Comparison of ENCODE assay signal across 15 cellular contexts in the genomic region with DNA sequence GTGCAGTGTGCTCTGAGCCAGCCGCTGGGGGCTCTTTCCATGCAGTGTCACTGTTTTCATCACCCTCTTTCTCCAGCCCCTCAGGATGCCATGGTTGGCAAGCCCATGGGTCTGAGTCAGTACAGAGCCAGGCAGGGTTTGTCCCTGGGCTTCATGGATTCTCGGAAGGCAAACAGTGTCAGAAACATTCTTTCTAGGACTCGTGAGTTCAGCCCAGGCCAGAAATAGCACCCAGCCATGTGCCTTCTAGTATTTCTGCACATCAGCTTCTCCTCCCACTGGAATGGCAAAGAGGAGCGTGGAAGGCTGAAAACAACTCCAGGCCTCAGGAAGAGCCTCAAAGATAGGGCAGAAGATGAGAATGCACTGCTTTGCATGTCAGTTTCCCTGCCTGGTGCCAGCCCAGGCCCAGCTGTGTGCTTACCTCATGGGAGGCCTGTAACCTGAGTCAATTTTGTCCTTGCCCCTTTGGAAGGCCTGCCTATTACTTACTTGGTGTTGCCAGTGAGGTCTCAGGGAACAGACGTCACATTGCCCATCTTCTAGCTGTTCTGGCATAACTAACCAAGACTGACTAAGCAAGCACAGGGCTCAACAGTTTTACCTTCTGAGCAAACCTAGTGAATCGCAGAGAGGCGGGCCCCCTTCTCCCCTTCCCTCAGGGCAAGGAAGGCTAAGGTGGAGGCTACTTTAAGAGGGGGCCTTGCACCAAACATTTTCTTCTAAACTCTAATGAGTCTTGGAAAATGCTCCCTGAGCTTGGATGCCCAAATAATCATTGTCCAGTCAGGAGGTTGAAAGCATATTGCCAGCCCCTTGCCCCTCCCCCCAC. TPM values are rescaled to one million over a fixed set of nuclear protein-coding genes. Genes with fewer than 3 reads are reported as not detected.
DNase-seq lines count a peak whose midpoint lies in the region; ATAC-seq, FAIRE-seq and TF ChIP-seq lines count a peak whose summit lies in the region.
"Had no signal": no experiment of that assay in that cellular context is flagged by ENCODE, and none has a peak within 500 bp of the region (broad histone marks: within the 10 kb centered on the region; RNA-seq: fewer than 3 reads in every experiment).

No MANE protein-coding gene starts in this region.

- H3K56ac ChIP-seq in H1 (replicated peaks; ENCODE audit: insufficient read length, low read depth, low read length) = no peak overlapping the region

- H3K4me2 ChIP-seq in GM23338 = no peak overlapping the region
- H3K4me2 ChIP-seq in H1 (ENCODE audit: insufficient read depth in 1 of 2, low read depth in 2 of 2, low read length in 2 of 2) = no peak overlapping the region
- no peak overlapping the region for H3K4me2 ChIP-seq in trophoblast cell (ENCODE audit: low read length)

- no peaks in the 10 kb centered on the region for H3K79me2 ChIP-seq in GM23338 (replicated peaks; ENCODE audit: insufficient read depth)
- no peaks in the 10 kb centered on the region for H3K79me2 ChIP-seq in H1 (ENCODE audit: control insufficient read depth in 1 of 2, insufficient read depth in 2 of 2, low read length in 2 of 2)
- H3K79me2 ChIP-seq in trophoblast cell (ENCODE audit: control insufficient read depth, insufficient read depth, low read length, poor library complexity) = no peaks in the 10 kb centered on the region

- CTCF ChIA-PET in H1 (lab: Charles Lee; ENCODE audit: partially characterized antibody) = interaction anchor here (0.6 to 1.5 kb wide), 8 partner anchors 9 to 379 kb away, joined by 3 to 6 read pairs (median 3); no protein-coding TSS in a partner anchor

- FAIRE-seq in H1 (lab: Jason Lieb, UNC) = no peak
- FAIRE-seq: frontal cortex, kidney, TTC549 had no signal

- no peaks in the 10 kb centered on the region for H3K36me3 Mint-ChIP-seq in GM23338 (ENCODE audit: low read depth)
- H3K36me3 Mint-ChIP-seq: activated naive CD8-positive, alpha-beta T cell; natural killer cell treated with Interleukin-12 subunit alpha and Interleukin-12 subunit beta and Interleukin-15 and Interleukin-18, amount 100 ng/mL, for 72 hours had no signal

- no peak overlapping the region for H4K5ac ChIP-seq in H1 (ENCODE audit: insufficient read length, low read depth, low read length)

- no peak overlapping the region for H3K27ac ChIP-seq in GM23338 (ENCODE audit: low read depth)
- H3K27ac ChIP-seq in H1 (ENCODE audit: low read depth, low read length) = no peak overlapping the region
- no peak overlapping the region for H3K27ac ChIP-seq in trophoblast cell (ENCODE audit: low read depth, low read length)

- H2BK5ac ChIP-seq in H1 (ENCODE audit: low read depth, low read length) (no peak overlapping the region), trophoblast cell (ENCODE audit: low read depth, low read length, poor library complexity) (no peak overlapping the region)

- H3K27me3 ChIP-seq in GM23338 (ENCODE audit: insufficient read depth) = no peaks in the 10 kb centered on the region
- no peaks in the 10 kb centered on the region for H3K27me3 ChIP-seq in H1 (replicated peaks in 1 of 4; ENCODE audit: control insufficient read depth in 3 of 4, extremely low read depth in 1 of 4, insufficient read depth in 3 of 4, low read length in 3 of 4)
- H3K27me3 ChIP-seq in trophoblast cell (ENCODE audit: insufficient read depth, low read length) = no peaks in the 10 kb centered on the region

- peak; percentile 73 for ATAC-seq in GM23338
- ATAC-seq: natural killer cell treated with Interleukin-12 subunit alpha and Interleukin-12 subunit beta and Interleukin-15 and Interleukin-18, amount 100 ng/mL, for 72 hours had no signal

- H3K4me3 Mint-ChIP-seq in GM23338 = no peak overlapping the region
- H3K4me3 Mint-ChIP-seq: activated naive CD8-positive, alpha-beta T cell; natural killer cell treated with Interleukin-12 subunit alpha and Interleukin-12 subunit beta and Interleukin-15 and Interleukin-18, amount 100 ng/mL, for 72 hours had no signal

- TF ChIP-seq CTCF in GM23338 (conservative IDR thresholded peaks at IDR 0.05; ENCODE audit: low read depth in 2 of 2) (no peak), H1 (IDR thresholded peaks at IDR 0.05; ENCODE audit: control extremely low read depth in 1 of 3, insufficient read depth in 1 of 3, low read depth in 1 of 3, low read length in 3 of 3) (no peak)

- H3K4me1 ChIP-seq in GM23338 (ENCODE audit: insufficient read depth) (peaks cover 4% of the 10 kb centered on the region; the same call in 1 of the 2 replicates), H1 (replicated peaks in 1 of 4; ENCODE audit: control insufficient read depth in 3 of 4, insufficient read depth in 4 of 4, low read length in 3 of 4) (peaks cover 0 to 5% (median 0%) of the 10 kb centered on the region in 4 experiments; a peak in 2 of 7 replicates), trophoblast cell (ENCODE audit: control insufficient read depth in 1 of 2, insufficient read depth in 2 of 2, low read length in 2 of 2) (no peaks in the 10 kb centered on the region)

- H2AFZ ChIP-seq in GM23338 (peak overlapping the region; percentile 81; the same call in 1 of the 2 replicates), H1 (ENCODE audit: low read length) (peak overlapping the region; percentile 95), trophoblast cell (ENCODE audit: insufficient read depth, low read length, poor library complexity) (no peak overlapping the region)

- H3K9me3 Mint-ChIP-seq in GM23338 = no peaks in the 10 kb centered on the region
- H3K9me3 Mint-ChIP-seq: natural killer cell treated with Interleukin-12 subunit alpha and Interleukin-12 subunit beta and Interleukin-15 and Interleukin-18, amount 100 ng/mL, for 72 hours had no signal

- no peak overlapping the region for H3K4me3 ChIP-seq in GM23338
- H3K4me3 ChIP-seq in H1 (ENCODE audit: extremely low read depth in 1 of 4, insufficient read depth in 2 of 4, low read depth in 3 of 4, low read length in 4 of 4) = no peak overlapping the region
- H3K4me3 ChIP-seq in trophoblast cell (ENCODE audit: low read depth, low read length) = no peak overlapping the region

- no peak overlapping the region for H4K12ac ChIP-seq in trophoblast cell (ENCODE audit: low read depth, low read length)

- no peaks in the 10 kb centered on the region for H3F3A ChIP-seq in GM23338 (replicated peaks; ENCODE audit: low read depth)

- TF ChIP-seq POLR2A in H1 (IDR thresholded peaks at IDR 0.05; ENCODE audit: control extremely low read depth in 1 of 2, low read depth in 2 of 2, low read length in 2 of 2) = no peak

- H2BK15ac ChIP-seq in H1 (ENCODE audit: low read length) = no peak overlapping the region

- H3K23me2 ChIP-seq in H1 (ENCODE audit: low read depth, low read length) = no peaks in the 10 kb centered on the region

- H2BK12ac ChIP-seq in H1 (ENCODE audit: low read depth, low read length) = no peak overlapping the region
- no peak overlapping the region for H2BK12ac ChIP-seq in trophoblast cell (ENCODE audit: low read length)

- H3K79me1 ChIP-seq in H1 (ENCODE audit: low read depth, low read length) = no peaks in the 10 kb centered on the region
- H3K79me1 ChIP-seq in trophoblast cell (ENCODE audit: low read length) = no peaks in the 10 kb centered on the region

- peaks cover 2% of the 10 kb centered on the region for H3K27me3 Mint-ChIP-seq in GM23338 (ENCODE audit: insufficient read depth, low read depth, poor library complexity)
- H3K27me3 Mint-ChIP-seq: activated naive CD8-positive, alpha-beta T cell had no signal

- H4K91ac ChIP-seq in H1 (replicated peaks; ENCODE audit: insufficient read length, low read length) (no peak overlapping the region), trophoblast cell (ENCODE audit: low read depth, low read length) (no peak overlapping the region)

- H3K4ac ChIP-seq in H1 (replicated peaks; ENCODE audit: insufficient read length, low read depth, low read length) = no peak overlapping the region
- H3K4ac ChIP-seq in trophoblast cell (ENCODE audit: low read depth, low read length) = no peak overlapping the region

- 89% methylated on average over 7 of the region's 7 CpGs; no CpG with 5 or more reads in 1 of the 2 experiments for WGBS in H1 (ENCODE audit: extremely low coverage in 1 of 2, insufficient coverage in 1 of 2, insufficient read length in 1 of 2, insufficient replicate concordance in 2 of 2, low coverage in 1 of 2, low lambda C conversion rate in 2 of 2, missing lambda C conversion rate in 1 of 2), 2 experiments
- no CpG with 5 or more reads among the region's 7 CpGs for WGBS in trophoblast cell (ENCODE audit: extremely low coverage, insufficient coverage, insufficient read length)

- H3K36me3 ChIP-seq in GM23338 (ENCODE audit: insufficient read depth) = no peaks in the 10 kb centered on the region
- no peaks in the 10 kb centered on the region for H3K36me3 ChIP-seq in H1 (ENCODE audit: control insufficient read depth in 2 of 4, insufficient read depth in 4 of 4, low read length in 3 of 4)
- H3K36me3 ChIP-seq in trophoblast cell (ENCODE audit: control insufficient read depth in 1 of 2, insufficient read depth in 2 of 2, low read length in 2 of 2) = no peaks in the 10 kb centered on the region

- H3K9ac ChIP-seq in H1 (replicated peaks in 1 of 4; ENCODE audit: extremely low read depth in 1 of 4, low read depth in 3 of 4, low read length in 3 of 4) (no peak overlapping the region), trophoblast cell (ENCODE audit: low read length) (no peak overlapping the region)

- no peak overlapping the region for H2BK20ac ChIP-seq in H1 (ENCODE audit: low read length)

- no peak for DNase-seq in GM23338 (ENCODE audit: low spot score)
- DNase-seq in H1 (ENCODE audit: low read depth in 1 of 2, low spot score in 2 of 2) = no peak
- peak; percentile 11 for DNase-seq in kidney glomerular epithelial cell (lab: John Stamatoyannopoulos, UW)
- peak; percentile 9 for DNase-seq in stromal cell of bone marrow (ENCODE audit: low read depth)
- DNase-seq in LoVo (ENCODE audit: low spot score) = no peak
- DNase-seq in activated CD8-positive, alpha-beta memory T cell treated with anti-CD3 and anti-CD28 coated beads, Interleukin-2, amount 50 U/mL, for 48 hours = no peak
- no peak for DNase-seq in trophoblast cell
- no peak for DNase-seq in mesenteric fat pad (ENCODE audit: low spot score)
- DNase-seq: cortex of kidney, kidney, NCI-H1436 had no signal

- H4K20me1 ChIP-seq in GM23338 (replicated peaks; ENCODE audit: insufficient read depth) = no peaks in the 10 kb centered on the region
- no peaks in the 10 kb centered on the region for H4K20me1 ChIP-seq in H1 (replicated peaks in 1 of 2; ENCODE audit: control insufficient read depth in 1 of 2, insufficient read depth in 2 of 2, low read length in 2 of 2)

- H3K9me2 ChIP-seq in GM23338 (ENCODE audit: insufficient read depth) = no peaks in the 10 kb centered on the region

- H3K27ac Mint-ChIP-seq in GM23338 = no peak overlapping the region
- H3K27ac Mint-ChIP-seq: activated naive CD8-positive, alpha-beta T cell; natural killer cell treated with Interleukin-12 subunit alpha and Interleukin-12 subunit beta and Interleukin-15 and Interleukin-18, amount 100 ng/mL, for 72 hours had no signal

- TF ChIP-seq RAD21 in H1 (IDR thresholded peaks at IDR 0.05 in 1 of 2, conservative IDR thresholded peaks at IDR 0.05 in 1 of 2; ENCODE audit: low read depth in 2 of 2, low read length in 2 of 2) = no peak

- POLR2A ChIA-PET in H1 (lab: Charles Lee; ENCODE audit: partially characterized antibody) = interaction anchor here (0.8 to 1.8 kb wide), 2 partner anchors 33 to 41 kb away, joined by 3 to 7 read pairs; no protein-coding TSS in a partner anchor

- H3K23ac ChIP-seq in H1 (ENCODE audit: insufficient read length) (no peak overlapping the region), trophoblast cell (ENCODE audit: low read length) (no peak overlapping the region)

- peaks cover 5% of the 10 kb centered on the region; the same call in 2 of the 3 replicates for H3K4me1 Mint-ChIP-seq in GM23338

- no peak overlapping the region for H2BK120ac ChIP-seq in H1 (replicated peaks; ENCODE audit: low read depth, low read length)
- H2BK120ac ChIP-seq in trophoblast cell (ENCODE audit: insufficient read depth, low read length, poor library complexity) = no peak overlapping the region

- no peak for TF ChIP-seq EP300 in H1 (IDR thresholded peaks at IDR 0.05; ENCODE audit: borderline replicate concordance in 1 of 2, low read depth in 2 of 2, low read length in 2 of 2)

- H3K18ac ChIP-seq in H1 (ENCODE audit: extremely low read depth, low read length) = no peak overlapping the region
- no peak overlapping the region for H3K18ac ChIP-seq in trophoblast cell (ENCODE audit: low read length)

- H2AK5ac ChIP-seq in H1 (ENCODE audit: low read depth, low read length) (no peak overlapping the region), trophoblast cell (ENCODE audit: low read length) (no peak overlapping the region)

- no peak overlapping the region for H3K14ac ChIP-seq in H1 (ENCODE audit: insufficient read length)
- H3K14ac ChIP-seq in trophoblast cell (ENCODE audit: low read length) = no peak overlapping the region

- H3K9me3 ChIP-seq in H1 (ENCODE audit: insufficient read depth in 2 of 2, low read depth in 1 of 2, low read length in 1 of 2) (no peaks in the 10 kb centered on the region), trophoblast cell (ENCODE audit: insufficient read depth, low read depth, low read length) (no peaks in the 10 kb centered on the region)

- H4K8ac ChIP-seq in H1 (ENCODE audit: extremely low read depth, insufficient read depth, low read length) (no peak overlapping the region), trophoblast cell (ENCODE audit: low read depth, low read length) (no peak overlapping the region)

RNA-seq across cellular contexts. Expression of a gene that starts 42.5 kb away (rescaled TPM):
- total RNA-seq in GM23338 (2014; rRNA removed; shearing (Covaris generic)) = 356 and 359 TPM in 2 replicates
- polyA plus RNA-seq in GM23338 (2016; fragmentation: Nextera tagmentation; extraction: Ambion mirVana) (240 and 254 TPM in 2 replicates), H1 (2011; rRNA removed) (261 and 313 TPM in 2 replicates)
- total RNA-seq in H1 (2021; fragmentation: NEBNext Ultra II Directional; extraction: Animal tissue kit (Norgen Biotek cat#: 25700)) = 453 and 457 TPM in 2 replicates
- 310 TPM for polyA plus RNA-seq in H1 (2011; cell fraction: cytosol; rRNA removed)
- polyA plus RNA-seq in H1 (2011; cell fraction: nucleus; rRNA removed) = 796 TPM
- polyA plus RNA-seq in H1 (2012, experiment 1 of 2) = 369 to 470 TPM (median 416 TPM) in 4 replicates
- 263 TPM for polyA plus RNA-seq in H1 (2012, experiment 2 of 2)
- 204 TPM for polyA plus RNA-seq in H1 (2013, experiment 1 of 2)
- polyA plus RNA-seq in H1 (2013, experiment 2 of 2) = 205 TPM
- polyA minus RNA-seq in H1 (2011; rRNA and poly(A)+ RNA removed) = 474 and 542 TPM in 2 replicates
- 279 TPM for polyA minus RNA-seq in H1 (2011; cell fraction: cytosol; rRNA and poly(A)+ RNA removed)
- polyA minus RNA-seq in H1 (2011; cell fraction: nucleus; rRNA and poly(A)+ RNA removed) = 209 TPM
- 122 and 127 TPM in 2 replicates for polyA plus RNA-seq in trophoblast cell (2013)
- total RNA-seq in mesenteric fat pad = 5,065 TPM

RNA-seq across cellular contexts. Expression of a gene that starts 51.3 kb away (rescaled TPM):
- not detected in 2 replicates for total RNA-seq in GM23338 (2014; rRNA removed; shearing (Covaris generic))
- polyA plus RNA-seq in GM23338 (2016; fragmentation: Nextera tagmentation; extraction: Ambion mirVana) (not detected in 2 replicates), H1 (2011; rRNA removed) (not detected in 2 replicates)
- total RNA-seq in H1 (2021; fragmentation: NEBNext Ultra II Directional; extraction: Animal tissue kit (Norgen Biotek cat#: 25700)) = not detected in 2 replicates
- polyA plus RNA-seq in H1 (2011; cell fraction: cytosol; rRNA removed) = not detected
- not detected for polyA plus RNA-seq in H1 (2011; cell fraction: nucleus; rRNA removed)
- 0.07 TPM in 1 of 4 replicates, not detected in the others for polyA plus RNA-seq in H1 (2012, experiment 1 of 2)
- not detected for polyA plus RNA-seq in H1 (2012, experiment 2 of 2)
- polyA plus RNA-seq in H1 (2013, experiment 1 of 2) = not detected
- not detected for polyA plus RNA-seq in H1 (2013, experiment 2 of 2)
- polyA minus RNA-seq in H1 (2011; rRNA and poly(A)+ RNA removed) = not detected in 2 replicates
- not detected for polyA minus RNA-seq in H1 (2011; cell fraction: cytosol; rRNA and poly(A)+ RNA removed)
- polyA minus RNA-seq in H1 (2011; cell fraction: nucleus; rRNA and poly(A)+ RNA removed) = not detected
- not detected in 2 replicates for polyA plus RNA-seq in trophoblast cell (2013)
- not detected for total RNA-seq in mesenteric fat pad
- total RNA-seq: frontal cortex; kidney; natural killer cell treated with Interleukin-12 subunit alpha and Interleukin-12 subunit beta and Interleukin-15 and Interleukin-18, amount 100 ng/mL, for 72 hours had no signal

Comparison
In these comparisons a context has a peak if more than half of its experiments do, and no peak if none do; other contexts are left out.
1. DNase-seq: peak in kidney glomerular epithelial cell (single experiment) and stromal cell of bone marrow (single experiment); none in GM23338 (single experiment), H1 (0 of 2), LoVo (single experiment), activated CD8-positive, alpha-beta memory T cell treated with anti-CD3 and anti-CD28 coated beads, Interleukin-2, amount 50 U/mL, for 48 hours (single experiment), trophoblast cell (0 of 2) and mesenteric fat pad (single experiment).
2. RNA of a gene that starts 42.5 kb away (total RNA-seq): 5,065 TPM in mesenteric fat pad (single experiment); 453 to 457 TPM in H1 and 356 to 359 TPM in GM23338; every median in the first group is over 10 times any median in the second.